1 cellular context compared by ENCODE assay signal in the genomic region with DNA sequence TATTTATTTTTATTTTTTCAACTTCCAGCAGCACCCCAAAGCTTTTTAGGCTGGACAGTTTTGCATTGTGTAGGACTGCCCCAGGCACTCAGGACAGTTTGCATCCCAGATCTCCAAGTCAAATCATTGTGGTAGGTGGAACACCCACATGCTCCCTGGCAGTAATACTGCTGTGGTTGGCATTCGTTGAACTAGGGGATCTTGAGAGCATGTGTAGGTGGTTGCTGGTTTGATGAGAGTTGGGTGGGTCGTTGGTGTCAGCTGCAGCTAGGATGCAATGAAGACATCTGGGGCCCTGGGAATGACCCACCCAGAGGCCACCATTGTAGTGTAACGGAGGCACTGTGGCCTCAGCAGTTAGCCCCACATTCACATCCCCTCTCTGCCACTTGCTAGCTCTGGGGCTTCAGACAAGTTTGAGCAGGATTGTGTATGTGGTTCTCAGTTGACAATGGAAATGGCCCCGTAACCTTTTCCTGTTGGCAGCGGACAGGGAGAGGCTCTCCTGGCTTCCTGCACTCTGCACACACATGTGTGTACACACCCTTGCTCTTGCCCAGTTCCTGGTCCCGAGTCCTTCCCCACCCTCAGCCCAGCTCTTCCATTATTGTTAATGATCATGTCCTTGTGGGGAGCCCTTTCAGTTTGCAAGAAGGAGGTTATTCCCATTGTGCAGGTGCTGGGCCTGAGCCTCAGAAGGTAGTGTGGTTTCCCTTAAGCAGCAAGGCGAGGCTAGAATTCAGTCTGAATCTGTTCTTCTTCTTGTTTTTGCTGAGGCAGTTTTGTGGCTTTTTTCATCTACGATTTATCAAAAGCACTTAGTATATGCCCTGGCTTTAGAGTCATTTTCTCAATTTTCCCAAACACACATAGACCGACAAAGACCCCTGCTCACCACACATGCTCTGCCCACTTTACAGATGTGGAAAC.
TF ChIP-seq lines count a peak whose summit lies in the region.

No MANE protein-coding gene starts in this region.

TF ChIP-seq in neural cell, 6 proteins besides CTCF, POLR2A, EP300 and RAD21:
- TF ChIP-seq, protein P1, sequence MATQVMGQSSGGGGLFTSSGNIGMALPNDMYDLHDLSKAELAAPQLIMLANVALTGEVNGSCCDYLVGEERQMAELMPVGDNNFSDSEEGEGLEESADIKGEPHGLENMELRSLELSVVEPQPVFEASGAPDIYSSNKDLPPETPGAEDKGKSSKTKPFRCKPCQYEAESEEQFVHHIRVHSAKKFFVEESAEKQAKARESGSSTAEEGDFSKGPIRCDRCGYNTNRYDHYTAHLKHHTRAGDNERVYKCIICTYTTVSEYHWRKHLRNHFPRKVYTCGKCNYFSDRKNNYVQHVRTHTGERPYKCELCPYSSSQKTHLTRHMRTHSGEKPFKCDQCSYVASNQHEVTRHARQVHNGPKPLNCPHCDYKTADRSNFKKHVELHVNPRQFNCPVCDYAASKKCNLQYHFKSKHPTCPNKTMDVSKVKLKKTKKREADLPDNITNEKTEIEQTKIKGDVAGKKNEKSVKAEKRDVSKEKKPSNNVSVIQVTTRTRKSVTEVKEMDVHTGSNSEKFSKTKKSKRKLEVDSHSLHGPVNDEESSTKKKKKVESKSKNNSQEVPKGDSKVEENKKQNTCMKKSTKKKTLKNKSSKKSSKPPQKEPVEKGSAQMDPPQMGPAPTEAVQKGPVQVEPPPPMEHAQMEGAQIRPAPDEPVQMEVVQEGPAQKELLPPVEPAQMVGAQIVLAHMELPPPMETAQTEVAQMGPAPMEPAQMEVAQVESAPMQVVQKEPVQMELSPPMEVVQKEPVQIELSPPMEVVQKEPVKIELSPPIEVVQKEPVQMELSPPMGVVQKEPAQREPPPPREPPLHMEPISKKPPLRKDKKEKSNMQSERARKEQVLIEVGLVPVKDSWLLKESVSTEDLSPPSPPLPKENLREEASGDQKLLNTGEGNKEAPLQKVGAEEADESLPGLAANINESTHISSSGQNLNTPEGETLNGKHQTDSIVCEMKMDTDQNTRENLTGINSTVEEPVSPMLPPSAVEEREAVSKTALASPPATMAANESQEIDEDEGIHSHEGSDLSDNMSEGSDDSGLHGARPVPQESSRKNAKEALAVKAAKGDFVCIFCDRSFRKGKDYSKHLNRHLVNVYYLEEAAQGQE (IDR thresholded peaks at IDR 0.05; ENCODE audit: borderline replicate concordance): no peak
- TF ChIP-seq TAF1 (IDR thresholded peaks at IDR 0.05; ENCODE audit: low read depth) (no peak), EZH2 (IDR thresholded peaks at IDR 0.05; ENCODE audit: borderline replicate concordance, insufficient read depth, low read length, poor library complexity, severe bottlenecking) (no peak)
